In genomic region chr18:27004056-27004829, GRCh38 we compare ENCODE assay signal across 8 cellular contexts.
DNase-seq lines count a peak whose midpoint lies in the region; ATAC-seq and TF ChIP-seq lines count a peak whose summit lies in the region.

No MANE protein-coding gene starts in this region.

- ATAC-seq in HG02642 (IDR thresholded peaks at IDR 0.05; ENCODE audit: poor library complexity, unreplicated experiment), result no peak
- ATAC-seq in GM21529 (IDR thresholded peaks at IDR 0.05; ENCODE audit: unreplicated experiment), result no peak

- no peaks in the 10 kb centered on the region for H3K27me3 Mint-ChIP-seq in brain

- H3K27ac Mint-ChIP-seq in brain, result peak overlapping the region in 2 of 5 experiments; percentile 12 to 47

- no peaks in the 10 kb centered on the region for H3K36me3 Mint-ChIP-seq in brain

- peak; percentile 72 to 73 for TF ChIP-seq CTCF in brain (conservative IDR thresholded peaks at IDR 0.05)

- H3K9me3 Mint-ChIP-seq in brain, result no peaks in the 10 kb centered on the region

- peak overlapping the region in 1 of 5 experiments; percentile 9 for H3K4me3 Mint-ChIP-seq in brain

- H3K4me1 Mint-ChIP-seq in brain, result peaks cover 7% of the 10 kb centered on the region

- DNase-seq in EH (ENCODE audit: low read depth) (peak; percentile 3), Kasumi-1 (lab: John Stamatoyannopoulos, UW) (peak; percentile 13 to 23), middle frontal gyrus (ENCODE audit: extremely low spot score, low spot score) (peak; percentile 31)
- DNase-seq in activated CD4-positive, alpha-beta T cell treated with anti-CD3 and anti-CD28 coated beads, Interleukin-2, amount 50 U/mL, for 4 hours, result no peak
- DNase-seq in stimulated activated naive CD4-positive, alpha-beta T cell treated with Interleukin-2 at 50 U/mL for 16 hours (lab: John Stamatoyannopoulos, UW), result no peak

Comparison
In these comparisons a context has a peak if more than half of its experiments do, and no peak if none do; other contexts are left out.
1. DNase-seq: peak in EH (single experiment), Kasumi-1 (2 of 2) and middle frontal gyrus (single experiment); none in activated CD4-positive, alpha-beta T cell treated with anti-CD3 and anti-CD28 coated beads, Interleukin-2, amount 50 U/mL, for 4 hours (0 of 2) and stimulated activated naive CD4-positive, alpha-beta T cell treated with Interleukin-2 at 50 U/mL for 16 hours (single experiment).